ENCODE assay signal across 8 cellular contexts in genomic region chr20:35226775-35227681, GRCh38. TPM values are rescaled to one million over a fixed set of nuclear protein-coding genes. Genes with fewer than 3 reads are reported as not detected.
DNase-seq lines count a peak whose midpoint lies in the region; FAIRE-seq and TF ChIP-seq lines count a peak whose summit lies in the region.

No MANE protein-coding gene starts in this region.

- H3K27me3 Mint-ChIP-seq in osteocyte (ENCODE audit: unreplicated experiment) = peaks cover 23% of the 10 kb centered on the region

- H3K4me1 Mint-ChIP-seq in osteocyte (ENCODE audit: unreplicated experiment) = peaks cover 15% of the 10 kb centered on the region

- peak overlapping the region; percentile 36; the same call in 1 of the 2 replicates for H3K4me2 ChIP-seq in OCI-LY1 (ENCODE audit: low read length)

- H3K36me3 ChIP-seq in OCI-LY1 (ENCODE audit: insufficient read depth, low read length) = no peaks in the 10 kb centered on the region

- no peaks in the 10 kb centered on the region for H3K4me1 ChIP-seq in OCI-LY1 (ENCODE audit: insufficient read depth, low read length, severe bottlenecking)

- no peak for TF ChIP-seq CTCF in OCI-LY1 (IDR thresholded peaks at IDR 0.05; ENCODE audit: low read length)
- no peak for TF ChIP-seq CTCF in osteocyte (IDR thresholded peaks at IDR 0.05)

- H3F3A ChIP-seq in OCI-LY1 (ENCODE audit: insufficient read depth, low read length) = no peaks in the 10 kb centered on the region

- H3K27me3 ChIP-seq in OCI-LY1 (ENCODE audit: insufficient read depth, low read length) = peaks cover 23% of the 10 kb centered on the region

- peaks cover 10% of the 10 kb centered on the region for H3K36me3 Mint-ChIP-seq in osteocyte (ENCODE audit: unreplicated experiment)

- H3K9me3 ChIP-seq in OCI-LY1 (ENCODE audit: low read length) = no peaks in the 10 kb centered on the region

- peak overlapping the region; percentile 69 for H3K4me3 Mint-ChIP-seq in osteocyte (ENCODE audit: unreplicated experiment)

- H3K9me2 ChIP-seq in OCI-LY1 (ENCODE audit: low read depth, low read length) = no peaks in the 10 kb centered on the region

- no peaks in the 10 kb centered on the region for H3K79me2 ChIP-seq in OCI-LY1 (ENCODE audit: insufficient read depth, low read length)

- no peak overlapping the region for H3K27ac ChIP-seq in OCI-LY1 (ENCODE audit: low read depth, low read length, poor library complexity, severe bottlenecking)

- DNase-seq in DMS53 (lab: John Stamatoyannopoulos, UW) = peak; percentile 67
- DNase-seq in DMS53 treated with DMSO at 0.1 percent for 48 hours (lab: John Stamatoyannopoulos, UW; ENCODE audit: unreplicated experiment) = no peak
- peak; percentile 78 for DNase-seq in activated effector memory CD4-positive, alpha-beta T cell treated with anti-CD3 and anti-CD28 coated beads, Interleukin-2, amount 50 U/mL, for 16 hours
- peak; percentile 48 to 51 for DNase-seq in frontal cortex (ENCODE audit: low spot score in 2 of 2)
- peak; percentile 88 for DNase-seq in osteocyte (ENCODE audit: extremely low spot score, unreplicated experiment)
- DNase-seq in urothelium cell line (ENCODE audit: low spot score) = peak; percentile 84
- DNase-seq in NCI-H2107 treated with DMSO at 0.1 percent for 48 hours (lab: John Stamatoyannopoulos, UW; ENCODE audit: unreplicated experiment) = no peak

- H3K9me3 Mint-ChIP-seq in osteocyte (ENCODE audit: unreplicated experiment) = no peaks in the 10 kb centered on the region

- no peak overlapping the region for H3K4me3 ChIP-seq in OCI-LY1 (ENCODE audit: low read depth, low read length, poor library complexity, severe bottlenecking)

- no peak overlapping the region for H3K27ac Mint-ChIP-seq in osteocyte (ENCODE audit: unreplicated experiment)

- H3K9ac ChIP-seq in OCI-LY1 (ENCODE audit: low read length) = no peak overlapping the region

- H4K20me1 ChIP-seq in OCI-LY1 (ENCODE audit: insufficient read depth, low read length) = no peaks in the 10 kb centered on the region

- FAIRE-seq in frontal cortex (lab: Jason Lieb, UNC) = no peak
- no peak for FAIRE-seq in urothelium cell line (lab: Jason Lieb, UNC)

- no peak overlapping the region for H2AFZ ChIP-seq in OCI-LY1 (ENCODE audit: low read length)

RNA-seq across cellular contexts. Expression of gene MMP24, which starts 0.5 kb away (rescaled TPM):
- total RNA-seq in frontal cortex (102 TPM), osteocyte (0.54 and 0.63 TPM in 2 replicates)

RNA-seq across cellular contexts. Expression of gene MMP24OS, which starts 50.9 kb away (rescaled TPM):
- 3.3 TPM for total RNA-seq in frontal cortex
- total RNA-seq in osteocyte = 118 and 120 TPM in 2 replicates

RNA-seq across cellular contexts. Expression of gene PROCR, which starts 55.2 kb away (rescaled TPM):
- total RNA-seq in frontal cortex (4.9 TPM), osteocyte (3.2 and 3.3 TPM in 2 replicates)

RNA-seq across cellular contexts. Expression of gene EIF6, which starts 57.5 kb away (rescaled TPM):
- total RNA-seq in frontal cortex = 71.7 TPM
- 131 and 136 TPM in 2 replicates for total RNA-seq in osteocyte

Comparison
In these comparisons a context has a peak if more than half of its experiments do, and no peak if none do; other contexts are left out.
1. DNase-seq: peak in DMS53 (single experiment), activated effector memory CD4-positive, alpha-beta T cell treated with anti-CD3 and anti-CD28 coated beads, Interleukin-2, amount 50 U/mL, for 16 hours (single experiment), frontal cortex (2 of 2), osteocyte (single experiment) and urothelium cell line (single experiment); none in DMS53 treated with DMSO at 0.1 percent for 48 hours (single experiment) and NCI-H2107 treated with DMSO at 0.1 percent for 48 hours (single experiment).
2. RNA of gene MMP24, which starts 0.5 kb away (total RNA-seq): 102 TPM in frontal cortex (single experiment); 0.54 to 0.63 TPM in osteocyte; every median in the first group is over 10 times any median in the second.
3. RNA of gene MMP24OS, which starts 50.9 kb away (total RNA-seq): 118 to 120 TPM in osteocyte; 3.3 TPM in frontal cortex (single experiment); every median in the first group is over 10 times any median in the second.